In the genomic region with DNA sequence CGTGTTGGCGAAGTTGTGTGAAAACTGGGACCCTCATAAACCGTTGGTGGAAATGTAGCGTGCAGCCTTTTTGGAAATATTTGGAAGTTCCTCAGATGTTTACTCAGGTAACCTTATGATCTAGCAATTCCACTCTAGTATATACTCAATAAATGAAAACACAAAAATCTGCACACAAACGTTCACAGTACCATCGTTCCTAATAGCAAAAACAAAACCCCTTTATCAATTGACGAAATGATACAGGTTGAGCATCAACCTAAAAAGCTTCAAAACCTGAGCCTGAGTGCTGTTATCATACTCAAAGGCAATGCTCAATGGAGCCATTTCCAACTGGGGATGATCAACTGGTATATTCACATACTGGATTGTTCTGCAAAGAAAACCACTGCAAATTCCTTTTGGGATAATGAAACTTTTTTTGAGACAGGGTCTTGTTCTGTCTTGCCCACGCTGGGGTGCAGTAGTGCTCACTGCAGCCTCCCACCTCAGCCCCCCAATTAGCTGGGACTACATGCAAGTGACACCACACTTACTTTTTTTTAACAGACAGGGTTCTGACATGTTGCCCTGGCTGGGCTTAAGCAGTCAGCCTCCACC, we compare ENCODE assay signal across 8 cellular contexts. TPM values are rescaled to one million over a fixed set of nuclear protein-coding genes. Genes with fewer than 3 reads are reported as not detected.
A peak's percentile ranks its signal among the peaks of the same experiment; 100 is the strongest.
DNase-seq lines count a peak whose midpoint lies in the region; ATAC-seq, FAIRE-seq and TF ChIP-seq lines count a peak whose summit lies in the region.

No MANE protein-coding gene starts in this region.

- no peak overlapping the region for H2AFZ ChIP-seq in keratinocyte (ENCODE audit: control insufficient read depth, low read length)

- H3K27ac ChIP-seq in keratinocyte (ENCODE audit: control insufficient read depth, insufficient read depth, low read length) = peak overlapping the region; percentile 68
- H3K27ac ChIP-seq in thymus (ENCODE audit: low read depth) = peak overlapping the region; percentile 97

- WGBS in thymus = 93% methylated on average over 8 of the region's 8 CpGs

- peak overlapping the region in 2 of 3 experiments; percentile 67 to 96 for H3K4me3 ChIP-seq in keratinocyte (ENCODE audit: control insufficient read depth in 2 of 3, extremely low read depth in 1 of 3, insufficient read depth in 2 of 3, low read depth in 1 of 3, low read length in 3 of 3)
- peak overlapping the region; percentile 78 for H3K4me3 ChIP-seq in thymus (ENCODE audit: low read length)

- no peaks in the 10 kb centered on the region for H3K9me3 Mint-ChIP-seq in activated T-cell treated with anti-CD3 and anti-CD28 coated beads, Interleukin-2, amount 50 U/mL, for 72 hours

- H3K79me2 ChIP-seq in keratinocyte (ENCODE audit: control insufficient read depth, insufficient read depth, low read length) = peaks cover 55% of the 10 kb centered on the region

- peak overlapping the region; percentile 98 for H3K27ac Mint-ChIP-seq in activated T-cell treated with anti-CD3 and anti-CD28 coated beads, Interleukin-2, amount 50 U/mL, for 72 hours

- no peaks in the 10 kb centered on the region for H3K27me3 ChIP-seq in keratinocyte (ENCODE audit: control insufficient read depth, extremely low read depth, insufficient read depth, low read length)
- H3K27me3 ChIP-seq in thymus (ENCODE audit: control insufficient read depth, insufficient read depth) = no peaks in the 10 kb centered on the region

- dilution Hi-C loops in keratinocyte (cut with MboI; ENCODE audit: extremely low pct_ligation_motif_present, low sequenced_read_pairs) = no loop called here

- peak overlapping the region; percentile 81 to 93 for H3K4me3 Mint-ChIP-seq in activated T-cell treated with anti-CD3 and anti-CD28 coated beads, Interleukin-2, amount 50 U/mL, for 72 hours

- H3K36me3 Mint-ChIP-seq in activated T-cell treated with anti-CD3 and anti-CD28 coated beads, Interleukin-2, amount 50 U/mL, for 72 hours (ENCODE audit: insufficient read depth in 2 of 2) = peaks cover 20 to 49% of the 10 kb centered on the region in 2 donors

- H3K4me2 ChIP-seq in keratinocyte (ENCODE audit: control insufficient read depth, extremely low read depth, insufficient read depth, low read depth, low read length) = peak overlapping the region; percentile 79

- H3K9me3 ChIP-seq in keratinocyte (ENCODE audit: control insufficient read depth, low read depth, low read length) (no peaks in the 10 kb centered on the region), thymus (ENCODE audit: control insufficient read depth) (no peaks in the 10 kb centered on the region)

- FAIRE-seq in keratinocyte (lab: Jason Lieb, UNC) = no peak

- no peak for ATAC-seq in activated T-cell treated with anti-CD3 and anti-CD28 coated beads, Interleukin-2, amount 50 U/mL, for 72 hours (replicated peaks in 1 of 2)

- no peaks in the 10 kb centered on the region for H4K20me1 ChIP-seq in keratinocyte (ENCODE audit: control insufficient read depth, extremely low read depth, insufficient read depth, low read length)

- peak; percentile 60 for DNase-seq in activated CD8-positive, alpha-beta memory T cell treated with anti-CD3 and anti-CD28 coated beads for 24 hours
- DNase-seq in activated CD8-positive, alpha-beta memory T cell treated with anti-CD3 and anti-CD28 coated beads, Interleukin-2, amount 50 U/mL, for 4 hours = no peak
- peak in 1 of 2 donors; percentile 6 for DNase-seq in activated T-cell treated with anti-CD3 and anti-CD28 coated beads, Interleukin-2, amount 50 U/mL, for 72 hours
- no peak for DNase-seq in keratinocyte (ENCODE audit: low read depth, low spot score)
- no peak for DNase-seq in NCI-H1930 (lab: John Stamatoyannopoulos, UW)
- DNase-seq in GM19238 (ENCODE audit: insufficient read length, low spot score) = no peak
- DNase-seq in NCI-H1436 treated with DMSO at 0.1 percent for 48 hours (lab: John Stamatoyannopoulos, UW) = no peak

- H3K4me1 Mint-ChIP-seq in activated T-cell treated with anti-CD3 and anti-CD28 coated beads, Interleukin-2, amount 50 U/mL, for 72 hours (ENCODE audit: low read depth) = peaks cover 68% of the 10 kb centered on the region

- no peaks in the 10 kb centered on the region for H3K9me1 ChIP-seq in keratinocyte (ENCODE audit: control insufficient read depth, extremely low read depth, insufficient read depth, low read length)

- no peak overlapping the region for H3K9ac ChIP-seq in keratinocyte (ENCODE audit: control insufficient read depth, extremely low read depth, insufficient read depth, low read length)

- H3K36me3 ChIP-seq in keratinocyte (ENCODE audit: control insufficient read depth in 2 of 2, extremely low read depth in 1 of 2, insufficient read depth in 2 of 2, low read length in 2 of 2) (peaks cover 15 to 22% of the 10 kb centered on the region in 2 experiments), thymus (ENCODE audit: control insufficient read depth, insufficient read depth) (peaks cover 17% of the 10 kb centered on the region)

- TF ChIP-seq CTCF in keratinocyte (optimal IDR thresholded peaks at IDR 0.05 in 1 of 3, IDR thresholded peaks at IDR 0.05 in 1 of 3, conservative IDR thresholded peaks at IDR 0.05 in 1 of 3; ENCODE audit: extremely low read depth in 1 of 3, insufficient read depth in 2 of 3, low read length in 3 of 3) = no peak

- no peaks in the 10 kb centered on the region for H3K27me3 Mint-ChIP-seq in activated T-cell treated with anti-CD3 and anti-CD28 coated beads, Interleukin-2, amount 50 U/mL, for 72 hours (ENCODE audit: low read depth)

- peaks cover 29% of the 10 kb centered on the region for H3K4me1 ChIP-seq in keratinocyte (ENCODE audit: control insufficient read depth, extremely low read depth, insufficient read depth, low read length)
- peaks cover 17% of the 10 kb centered on the region for H3K4me1 ChIP-seq in thymus (ENCODE audit: control insufficient read depth, insufficient read depth, low read length)

RNA-seq across cellular contexts. Expression of a gene that starts 0.8 kb away (rescaled TPM):
- 10 to 100 TPM; 28.7 to 36.2 TPM for total RNA-seq in activated T-cell treated with anti-CD3 and anti-CD28 coated beads, Interleukin-2, amount 50 U/mL, for 72 hours
- polyA plus RNA-seq in keratinocyte (22.7 to 35.7 TPM (median 23.5 TPM) in 3 replicates), thymus (95.3 TPM)
- 7.7 TPM for polyA plus RNA-seq in keratinocyte (2011; ENCODE audit: low read depth)
- 32.6 and 42.6 TPM in 2 replicates for polyA plus RNA-seq in keratinocyte (2011; cell fraction: cytosol; rRNA removed)
- polyA plus RNA-seq in keratinocyte (2011; cell fraction: nucleus; rRNA removed) = 12.0 and 20.0 TPM in 2 replicates
- 23.3 and 31.9 TPM in 2 replicates for polyA plus RNA-seq in keratinocyte (2012; ENCODE audit: low replicate concordance)
- polyA minus RNA-seq in keratinocyte = 0.79 to 1.6 TPM (median 0.93 TPM) in 3 replicates
- polyA minus RNA-seq in keratinocyte (2011; cell fraction: cytosol; rRNA and poly(A)+ RNA removed) = 10.7 TPM
- 1.3 and 2.2 TPM in 2 replicates for polyA minus RNA-seq in keratinocyte (2011; cell fraction: nucleus; rRNA and poly(A)+ RNA removed)

RNA-seq across cellular contexts. Expression of a gene that starts 4.5 kb away (rescaled TPM):
- 1,000 to 10,000 TPM; 1,686 to 1,835 TPM for total RNA-seq in activated T-cell treated with anti-CD3 and anti-CD28 coated beads, Interleukin-2, amount 50 U/mL, for 72 hours
- polyA plus RNA-seq in keratinocyte (3,809 to 4,739 TPM (median 4,388 TPM) in 3 replicates), thymus (3,762 TPM)
- 1,486 TPM for polyA plus RNA-seq in keratinocyte (2011; ENCODE audit: low read depth)
- polyA plus RNA-seq in keratinocyte (2011; cell fraction: cytosol; rRNA removed) = 5,028 and 6,018 TPM in 2 replicates
- polyA plus RNA-seq in keratinocyte (2011; cell fraction: nucleus; rRNA removed) = 1,341 and 1,534 TPM in 2 replicates
- 3,209 and 5,443 TPM in 2 replicates for polyA plus RNA-seq in keratinocyte (2012; ENCODE audit: low replicate concordance)
- 593 to 1,842 TPM (median 1,476 TPM) in 3 replicates for polyA minus RNA-seq in keratinocyte
- polyA minus RNA-seq in keratinocyte (2011; cell fraction: cytosol; rRNA and poly(A)+ RNA removed) = 1,010 TPM
- polyA minus RNA-seq in keratinocyte (2011; cell fraction: nucleus; rRNA and poly(A)+ RNA removed) = 213 and 300 TPM in 2 replicates

RNA-seq across cellular contexts. Expression of a gene that starts 27.4 kb away (rescaled TPM):
- 10 to 100 TPM; 74.9 to 91.6 TPM for total RNA-seq in activated T-cell treated with anti-CD3 and anti-CD28 coated beads, Interleukin-2, amount 50 U/mL, for 72 hours
- 26.0 to 52.9 TPM (median 46.0 TPM) in 3 replicates for polyA plus RNA-seq in keratinocyte
- 34.9 TPM for polyA plus RNA-seq in keratinocyte (2011; ENCODE audit: low read depth)
- polyA plus RNA-seq in keratinocyte (2011; cell fraction: cytosol; rRNA removed) = 22.4 and 55.7 TPM in 2 replicates
- polyA plus RNA-seq in keratinocyte (2011; cell fraction: nucleus; rRNA removed) = 17.0 and 17.4 TPM in 2 replicates
- 28.1 and 33.6 TPM in 2 replicates for polyA plus RNA-seq in keratinocyte (2012; ENCODE audit: low replicate concordance)
- polyA minus RNA-seq in keratinocyte = 51.9 to 67.9 TPM (median 58.9 TPM) in 3 replicates
- 46.6 TPM for polyA minus RNA-seq in keratinocyte (2011; cell fraction: cytosol; rRNA and poly(A)+ RNA removed)
- polyA minus RNA-seq in keratinocyte (2011; cell fraction: nucleus; rRNA and poly(A)+ RNA removed) = 68.8 and 95.8 TPM in 2 replicates
- 19.6 TPM for polyA plus RNA-seq in thymus
